ENCODE assay signal across 14 cellular contexts in the genomic region with DNA sequence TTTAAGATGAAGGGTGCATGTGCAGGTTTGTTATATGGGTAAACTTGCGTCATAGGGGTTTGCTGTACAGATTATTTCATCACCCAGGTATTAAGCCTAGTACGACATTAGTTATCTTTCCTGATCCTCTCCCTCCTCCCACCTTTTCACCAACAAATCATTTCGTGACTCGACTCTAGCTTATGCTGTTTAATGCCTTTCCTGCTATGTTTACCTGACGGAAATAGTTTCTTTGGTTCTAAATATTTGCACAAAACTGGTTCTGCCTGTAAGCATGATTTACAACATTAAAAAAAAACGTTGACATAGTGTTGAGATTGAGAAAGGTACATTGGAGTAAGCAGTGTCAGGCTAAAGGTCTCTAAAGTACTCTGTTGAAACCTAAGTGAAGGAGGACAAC. TPM values are rescaled to one million over a fixed set of nuclear protein-coding genes. Genes with fewer than 3 reads are reported as not detected.
DNase-seq lines count a peak whose midpoint lies in the region; ATAC-seq and TF ChIP-seq lines count a peak whose summit lies in the region.
"Had no signal": no experiment of that assay in that cellular context is flagged by ENCODE, and none has a peak within 500 bp of the region (broad histone marks: within the 10 kb centered on the region; RNA-seq: fewer than 3 reads in every experiment).

No MANE protein-coding gene starts in this region.

- intact Hi-C loops in right cardiac atrium (cut with DNase I) = loop anchor here in 1 of 4 donors (5.0 kb wide), 1 partner anchor 216 kb away; no protein-coding TSS in a partner anchor

- H3K9me3 Mint-ChIP-seq in activated T-cell treated with anti-CD3 and anti-CD28 coated beads, Interleukin-2, amount 50 U/mL, for 24 hours = no peaks in the 10 kb centered on the region
- no peaks in the 10 kb centered on the region for H3K9me3 Mint-ChIP-seq in stimulated activated effector memory CD8-positive, alpha-beta T cell treated with anti-CD3 and anti-CD28 coated beads, Interleukin-12 subunit alpha, Interleukin-12 subunit beta, amount 100 ng/mL, for 72 hours

- no peaks in the 10 kb centered on the region for H3K9me2 ChIP-seq in SU-DHL-6 (replicated peaks; ENCODE audit: insufficient read depth, low read length)

- no peak overlapping the region for H3K27ac ChIP-seq in SU-DHL-6 (ENCODE audit: low read depth, low read length)
- H3K27ac ChIP-seq in epithelial cell of prostate = peak overlapping the region; percentile 90
- H3K27ac ChIP-seq in right cardiac atrium (ENCODE audit: low read length) = no peak overlapping the region
- H3K27ac ChIP-seq: tibial nerve had no signal

- peaks cover 50% of the 10 kb centered on the region for H3K36me3 ChIP-seq in SU-DHL-6 (ENCODE audit: low read length)

- H3F3A ChIP-seq in SU-DHL-6 (ENCODE audit: insufficient read depth) = peaks cover 27% of the 10 kb centered on the region

- no peak for TF ChIP-seq CTCF in SU-DHL-6 (IDR thresholded peaks at IDR 0.05; ENCODE audit: insufficient read depth, low read length, poor library complexity, severe bottlenecking)

- no peak for ATAC-seq in stimulated activated effector memory CD8-positive, alpha-beta T cell treated with anti-CD3 and anti-CD28 coated beads, Interleukin-12 subunit alpha, Interleukin-12 subunit beta, amount 100 ng/mL, for 72 hours
- ATAC-seq in right cardiac atrium = no peak

- 86% methylated on average over 6 of the region's 6 CpGs for WGBS in right cardiac atrium

- peaks cover 89% of the 10 kb centered on the region for H3K36me3 Mint-ChIP-seq in activated T-cell treated with anti-CD3 and anti-CD28 coated beads, Interleukin-2, amount 50 U/mL, for 24 hours (ENCODE audit: low read depth)
- H3K36me3 Mint-ChIP-seq in stimulated activated effector memory CD8-positive, alpha-beta T cell treated with anti-CD3 and anti-CD28 coated beads, Interleukin-12 subunit alpha, Interleukin-12 subunit beta, amount 100 ng/mL, for 72 hours = peaks cover 98% of the 10 kb centered on the region

- H3K27ac Mint-ChIP-seq in activated T-cell treated with anti-CD3 and anti-CD28 coated beads, Interleukin-2, amount 50 U/mL, for 24 hours = peak overlapping the region; percentile 99
- H3K27ac Mint-ChIP-seq in stimulated activated effector memory CD8-positive, alpha-beta T cell treated with anti-CD3 and anti-CD28 coated beads, Interleukin-12 subunit alpha, Interleukin-12 subunit beta, amount 100 ng/mL, for 72 hours = peak overlapping the region; percentile 76

- DNase-seq in activated T-cell treated with anti-CD3 and anti-CD28 coated beads, Interleukin-2, amount 50 U/mL, for 24 hours = no peak
- DNase-seq in activated T-cell treated with anti-CD3 and anti-CD28 coated beads, Interleukin-2, amount 50 U/mL, for 1 hour = no peak
- DNase-seq in epithelial cell of prostate (ENCODE audit: low read depth, low spot score) = peak; percentile 41
- DNase-seq in stimulated activated effector memory CD8-positive, alpha-beta T cell treated with anti-CD3 and anti-CD28 coated beads, Interleukin-12 subunit alpha, Interleukin-12 subunit beta, amount 100 ng/mL, for 72 hours (ENCODE audit: low spot score in 2 of 2) = no peak
- DNase-seq in right cardiac atrium = no peak
- no peak for DNase-seq in HUDEP-2 (lab: John Stamatoyannopoulos, UW; ENCODE audit: unreplicated experiment in 76 of 76)
- DNase-seq in activated gamma-delta T cell (lab: John Stamatoyannopoulos, UW) = no peak
- DNase-seq: activated CD4-positive, alpha-beta T cell treated with anti-CD3 and anti-CD28 coated beads for 1 hour; aorta; NCI-H510A; SHP77 had no signal

- peaks cover 70% of the 10 kb centered on the region for H3K4me1 Mint-ChIP-seq in activated T-cell treated with anti-CD3 and anti-CD28 coated beads, Interleukin-2, amount 50 U/mL, for 24 hours (ENCODE audit: low read depth)
- H3K4me1 Mint-ChIP-seq in stimulated activated effector memory CD8-positive, alpha-beta T cell treated with anti-CD3 and anti-CD28 coated beads, Interleukin-12 subunit alpha, Interleukin-12 subunit beta, amount 100 ng/mL, for 72 hours = peaks cover 58% of the 10 kb centered on the region

- no peaks in the 10 kb centered on the region for H3K27me3 Mint-ChIP-seq in activated T-cell treated with anti-CD3 and anti-CD28 coated beads, Interleukin-2, amount 50 U/mL, for 24 hours

- H3K4me3 Mint-ChIP-seq in activated T-cell treated with anti-CD3 and anti-CD28 coated beads, Interleukin-2, amount 50 U/mL, for 24 hours = peak overlapping the region; percentile 99
- H3K4me3 Mint-ChIP-seq in stimulated activated effector memory CD8-positive, alpha-beta T cell treated with anti-CD3 and anti-CD28 coated beads, Interleukin-12 subunit alpha, Interleukin-12 subunit beta, amount 100 ng/mL, for 72 hours = peak overlapping the region; percentile 96

- H2AFZ ChIP-seq in SU-DHL-6 (ENCODE audit: low read depth, low read length, severe bottlenecking) = no peak overlapping the region

- no peak overlapping the region for H3K9ac ChIP-seq in SU-DHL-6 (ENCODE audit: low read length)

- no peaks in the 10 kb centered on the region for H3K4me1 ChIP-seq in right cardiac atrium (ENCODE audit: control insufficient read depth, insufficient read depth, low read length)

- peaks cover 3% of the 10 kb centered on the region; the same call in 1 of the 2 replicates for H4K20me1 ChIP-seq in SU-DHL-6 (ENCODE audit: low read depth, low read length)

- H3K9me3 ChIP-seq in SU-DHL-6 (ENCODE audit: insufficient read depth, low read length) (no peaks in the 10 kb centered on the region), right cardiac atrium (ENCODE audit: control insufficient read depth, low read length) (no peaks in the 10 kb centered on the region)
- H3K9me3 ChIP-seq: tibial nerve had no signal

- H3K4me2 ChIP-seq in SU-DHL-6 (ENCODE audit: low read depth, low read length, poor library complexity, severe bottlenecking) = peak overlapping the region; percentile 70

- H3K27me3 ChIP-seq in SU-DHL-6 (ENCODE audit: low read length) = no peaks in the 10 kb centered on the region
- no peaks in the 10 kb centered on the region for H3K27me3 ChIP-seq in right cardiac atrium (ENCODE audit: control insufficient read depth, insufficient read depth)
- H3K27me3 ChIP-seq: tibial nerve had no signal

- peaks cover 53% of the 10 kb centered on the region for H3K79me2 ChIP-seq in SU-DHL-6 (ENCODE audit: insufficient read depth, low read length)

- H3K4me3 ChIP-seq in SU-DHL-6 (ENCODE audit: insufficient read depth, low read length, poor library complexity, severe bottlenecking) (no peak overlapping the region), right cardiac atrium (ENCODE audit: low read length) (no peak overlapping the region)
- H3K4me3 ChIP-seq: lung, tibial nerve had no signal

RNA-seq across cellular contexts. Expression of gene GNL3, which starts 2.4 kb away (rescaled TPM):
- 10 to 100 TPM; 25.2 to 43.9 (median 29.1) TPM for total RNA-seq in right cardiac atrium
- 27.7 TPM for polyA plus RNA-seq in right cardiac atrium

RNA-seq across cellular contexts. Expression of gene PBRM1, which starts 2.6 kb away (rescaled TPM):
- total RNA-seq in right cardiac atrium = 10 to 100 TPM; 51.4 to 56.8 (median 55.6) TPM
- polyA plus RNA-seq in right cardiac atrium = 10.0 TPM

RNA-seq across cellular contexts. Expression of gene GLT8D1, which starts 17.3 kb away (rescaled TPM):
- 10 to 100 TPM; 35.6 to 41.8 (median 41.0) TPM for total RNA-seq in right cardiac atrium
- polyA plus RNA-seq in right cardiac atrium = 32.9 TPM

RNA-seq across cellular contexts. Expression of gene SPCS1, which starts 17.6 kb away (rescaled TPM):
- total RNA-seq in right cardiac atrium = 10 to 100 TPM; 78.9 to 81.8 (median 79.9) TPM
- 132 TPM for polyA plus RNA-seq in right cardiac atrium
